In the genomic region with DNA sequence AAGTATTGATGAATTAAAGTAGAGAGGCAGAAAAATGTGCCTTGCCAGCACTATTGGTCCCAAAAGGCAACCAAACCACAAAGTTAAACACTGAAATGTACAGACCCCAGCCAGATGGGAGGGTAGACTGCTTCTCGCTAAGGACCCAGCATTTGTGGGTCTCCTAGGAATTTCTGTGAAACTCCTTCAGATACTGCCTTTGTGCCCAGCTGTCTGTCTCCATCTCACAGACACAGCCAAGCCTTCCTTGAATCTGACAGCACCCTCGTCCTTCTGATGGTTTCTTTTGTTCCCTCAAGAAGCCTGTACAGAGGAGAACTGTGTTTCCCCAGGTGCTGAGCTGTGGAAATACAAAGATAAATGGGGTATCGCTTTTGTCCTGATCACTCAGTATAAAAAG, we compare ENCODE assay signal across 18 cellular contexts.
"Had no signal": no experiment of that assay in that cellular context is flagged by ENCODE, and none has a peak within 500 bp of the region (broad histone marks: within the 10 kb centered on the region; RNA-seq: fewer than 3 reads in every experiment).

No MANE protein-coding gene starts in this region.

- H3K9me3 ChIP-seq: left ventricle myocardium inferior, mucosa of descending colon had no signal

- H3K4me1 ChIP-seq: foreskin keratinocyte had no signal

- H3K36me3 ChIP-seq: brain microvascular endothelial cell, left ventricle myocardium inferior had no signal

- DNase-seq: activated CD4-positive, alpha-beta T cell treated with anti-CD3 and anti-CD28 coated beads for 1 hour; activated gamma-delta T cell; activated T-cell treated with anti-CD3 and anti-CD28 coated beads, Interleukin-2, amount 50 U/mL, for 24 hours; brain microvascular endothelial cell; effector memory CD4-positive, alpha-beta T cell; foreskin keratinocyte; glutamatergic neuron; left ventricle myocardium inferior; mucosa of descending colon; nucleus accumbens; posterior cingulate gyrus; retina; stimulated activated CD4-positive, alpha-beta T cell treated with anti-CD3 and anti-CD28 coated beads, Interleukin-2, amount 100 ng/mL, for 48 hours; stimulated activated naive CD4-positive, alpha-beta T cell treated with Interleukin-2 at 50 U/mL for 16 hours; T-cell; T1000 had no signal

- H3K27me3 ChIP-seq: brain microvascular endothelial cell, foreskin keratinocyte had no signal

- H3K27ac ChIP-seq: brain microvascular endothelial cell, foreskin keratinocyte, left ventricle myocardium inferior had no signal

- H3K4me3 ChIP-seq: left ventricle myocardium inferior, mucosa of descending colon had no signal

- ATAC-seq: activated naive CD4-positive, alpha-beta T cell treated with anti-CD3 and anti-CD28 coated beads, Interleukin-2, amount 50 U/mL, for 72 hours; foreskin keratinocyte; mucosa of descending colon; natural killer cell treated with Interleukin-12 subunit alpha and Interleukin-12 subunit beta and Interleukin-15 and Interleukin-18, amount 100 ng/mL, for 72 hours; T-cell had no signal
